1 cellular context compared by ENCODE assay signal in the genomic region with DNA sequence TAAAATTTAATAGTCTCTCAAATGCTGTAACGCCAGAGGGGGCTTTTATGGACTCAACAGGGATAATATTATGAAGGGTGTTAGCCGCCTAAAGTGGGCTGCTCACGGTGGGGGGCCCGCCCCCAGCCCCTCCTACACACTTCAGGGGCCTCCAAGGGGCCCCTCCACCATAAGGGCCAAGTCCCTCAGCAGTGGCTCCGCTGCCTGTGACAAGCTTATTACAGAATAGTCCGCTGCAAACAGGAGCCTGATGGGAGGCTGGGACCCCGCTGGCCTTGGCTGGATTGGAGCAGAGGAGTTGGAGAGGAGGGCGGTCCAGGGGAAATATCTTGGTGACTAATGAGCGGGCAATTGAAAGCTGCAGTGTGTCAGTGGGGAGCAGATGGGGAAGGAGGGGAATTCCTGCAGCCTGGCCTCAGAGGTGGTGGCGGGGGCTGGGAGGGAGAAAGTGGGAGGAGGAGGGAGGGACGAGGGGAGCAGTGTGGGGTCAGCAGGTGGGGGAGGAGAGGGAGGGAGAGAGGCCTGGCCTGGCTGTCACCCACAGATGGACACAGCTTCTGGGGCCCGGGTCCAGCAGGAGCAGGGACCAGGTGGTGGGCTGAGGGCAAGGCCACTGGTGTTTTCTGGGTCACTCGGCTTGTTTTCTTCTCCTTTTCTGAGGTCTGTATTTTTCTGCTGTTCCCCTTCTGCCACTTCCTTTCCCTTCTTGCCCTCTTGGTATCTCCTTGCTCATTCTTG.
TF ChIP-seq lines count a peak whose summit lies in the region.

No MANE protein-coding gene starts in this region.

TF ChIP-seq in GM23338, 12 proteins besides CTCF, POLR2A, EP300 and RAD21 (continued from another document):
- TF ChIP-seq, protein P1, sequence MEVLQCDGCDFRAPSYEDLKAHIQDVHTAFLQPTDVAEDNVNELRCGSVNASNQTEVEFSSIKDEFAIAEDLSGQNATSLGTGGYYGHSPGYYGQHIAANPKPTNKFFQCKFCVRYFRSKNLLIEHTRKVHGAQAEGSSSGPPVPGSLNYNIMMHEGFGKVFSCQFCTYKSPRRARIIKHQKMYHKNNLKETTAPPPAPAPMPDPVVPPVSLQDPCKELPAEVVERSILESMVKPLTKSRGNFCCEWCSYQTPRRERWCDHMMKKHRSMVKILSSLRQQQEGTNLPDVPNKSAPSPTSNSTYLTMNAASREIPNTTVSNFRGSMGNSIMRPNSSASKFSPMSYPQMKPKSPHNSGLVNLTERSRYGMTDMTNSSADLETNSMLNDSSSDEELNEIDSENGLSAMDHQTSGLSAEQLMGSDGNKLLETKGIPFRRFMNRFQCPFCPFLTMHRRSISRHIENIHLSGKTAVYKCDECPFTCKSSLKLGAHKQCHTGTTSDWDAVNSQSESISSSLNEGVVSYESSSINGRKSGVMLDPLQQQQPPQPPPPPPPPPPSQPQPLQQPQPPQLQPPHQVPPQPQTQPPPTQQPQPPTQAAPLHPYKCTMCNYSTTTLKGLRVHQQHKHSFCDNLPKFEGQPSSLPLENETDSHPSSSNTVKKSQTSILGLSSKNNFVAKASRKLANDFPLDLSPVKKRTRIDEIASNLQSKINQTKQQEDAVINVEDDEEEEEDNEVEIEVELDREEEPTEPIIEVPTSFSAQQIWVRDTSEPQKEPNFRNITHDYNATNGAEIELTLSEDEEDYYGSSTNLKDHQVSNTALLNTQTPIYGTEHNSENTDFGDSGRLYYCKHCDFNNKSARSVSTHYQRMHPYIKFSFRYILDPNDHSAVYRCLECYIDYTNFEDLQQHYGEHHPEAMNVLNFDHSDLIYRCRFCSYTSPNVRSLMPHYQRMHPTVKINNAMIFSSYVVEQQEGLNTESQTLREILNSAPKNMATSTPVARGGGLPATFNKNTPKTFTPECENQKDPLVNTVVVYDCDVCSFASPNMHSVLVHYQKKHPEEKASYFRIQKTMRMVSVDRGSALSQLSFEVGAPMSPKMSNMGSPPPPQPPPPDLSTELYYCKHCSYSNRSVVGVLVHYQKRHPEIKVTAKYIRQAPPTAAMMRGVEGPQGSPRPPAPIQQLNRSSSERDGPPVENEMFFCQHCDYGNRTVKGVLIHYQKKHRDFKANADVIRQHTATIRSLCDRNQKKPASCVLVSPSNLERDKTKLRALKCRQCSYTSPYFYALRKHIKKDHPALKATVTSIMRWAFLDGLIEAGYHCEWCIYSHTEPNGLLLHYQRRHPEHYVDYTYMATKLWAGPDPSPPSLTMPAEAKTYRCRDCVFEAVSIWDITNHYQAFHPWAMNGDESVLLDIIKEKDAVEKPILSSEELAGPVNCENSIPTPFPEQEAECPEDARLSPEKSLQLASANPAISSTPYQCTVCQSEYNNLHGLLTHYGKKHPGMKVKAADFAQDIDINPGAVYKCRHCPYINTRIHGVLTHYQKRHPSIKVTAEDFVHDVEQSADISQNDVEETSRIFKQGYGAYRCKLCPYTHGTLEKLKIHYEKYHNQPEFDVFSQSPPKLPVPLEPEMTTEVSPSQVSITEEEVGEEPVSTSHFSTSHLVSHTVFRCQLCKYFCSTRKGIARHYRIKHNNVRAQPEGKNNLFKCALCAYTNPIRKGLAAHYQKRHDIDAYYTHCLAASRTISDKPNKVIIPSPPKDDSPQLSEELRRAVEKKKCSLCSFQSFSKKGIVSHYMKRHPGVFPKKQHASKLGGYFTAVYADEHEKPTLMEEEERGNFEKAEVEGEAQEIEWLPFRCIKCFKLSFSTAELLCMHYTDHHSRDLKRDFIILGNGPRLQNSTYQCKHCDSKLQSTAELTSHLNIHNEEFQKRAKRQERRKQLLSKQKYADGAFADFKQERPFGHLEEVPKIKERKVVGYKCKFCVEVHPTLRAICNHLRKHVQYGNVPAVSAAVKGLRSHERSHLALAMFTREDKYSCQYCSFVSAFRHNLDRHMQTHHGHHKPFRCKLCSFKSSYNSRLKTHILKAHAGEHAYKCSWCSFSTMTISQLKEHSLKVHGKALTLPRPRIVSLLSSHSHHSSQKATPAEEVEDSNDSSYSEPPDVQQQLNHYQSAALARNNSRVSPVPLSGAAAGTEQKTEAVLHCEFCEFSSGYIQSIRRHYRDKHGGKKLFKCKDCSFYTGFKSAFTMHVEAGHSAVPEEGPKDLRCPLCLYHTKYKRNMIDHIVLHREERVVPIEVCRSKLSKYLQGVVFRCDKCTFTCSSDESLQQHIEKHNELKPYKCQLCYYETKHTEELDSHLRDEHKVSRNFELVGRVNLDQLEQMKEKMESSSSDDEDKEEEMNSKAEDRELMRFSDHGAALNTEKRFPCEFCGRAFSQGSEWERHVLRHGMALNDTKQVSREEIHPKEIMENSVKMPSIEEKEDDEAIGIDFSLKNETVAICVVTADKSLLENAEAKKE (CRISPR knock-in tag; IDR thresholded peaks at IDR 0.05) = no peak
- no peak for TF ChIP-seq ZNF114 (CRISPR knock-in tag; IDR thresholded peaks at IDR 0.05)
